Comparison of ENCODE assay signal across 8 cellular contexts in the genomic region with DNA sequence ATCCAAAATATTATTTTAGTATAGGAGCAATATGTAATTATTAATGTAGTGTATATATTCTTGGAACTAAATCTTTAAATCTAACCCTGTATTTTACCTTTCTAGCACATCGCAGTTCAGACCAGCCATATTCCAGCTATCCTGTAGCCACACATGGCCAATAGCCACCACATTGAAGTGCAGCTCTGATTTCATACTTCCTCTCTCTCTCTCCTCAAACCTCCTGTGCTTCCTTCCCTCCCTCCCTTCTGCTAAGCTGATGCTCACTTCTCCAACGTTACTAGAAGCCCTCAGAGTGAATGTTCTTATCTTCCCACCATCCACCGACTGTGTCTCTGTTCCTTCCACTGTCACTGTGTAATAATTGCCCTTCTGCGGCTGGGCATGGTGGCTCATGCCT. TPM values are rescaled to one million over a fixed set of nuclear protein-coding genes. Genes with fewer than 3 reads are reported as not detected.
DNase-seq lines count a peak whose midpoint lies in the region; ATAC-seq and TF ChIP-seq lines count a peak whose summit lies in the region.
"Not testable (repeated sequence)": the region's sequence is repeated elsewhere in the genome, so short reads cannot be mapped to it uniquely, and the experiment has no call there.

No MANE protein-coding gene starts in this region.

- peaks cover 20% of the 10 kb centered on the region for H3K9me3 Mint-ChIP-seq in activated T-helper 1 cell treated with anti-CD3 and anti-CD28 coated beads, Interleukin-12 subunit alpha, Interleukin-12 subunit beta, Interleukin-2, Interleukin-4 antibody, amounts not matched to agents 30 ng/mL and 10 ng/mL and 1 ng/mL, durations not matched to agents 14 hours and 24 hours and 36 hours
- peaks cover 12% of the 10 kb centered on the region for H3K9me3 Mint-ChIP-seq in type B pancreatic cell

- peaks cover 27% of the 10 kb centered on the region for H3K36me3 ChIP-seq in Karpas-422 (ENCODE audit: insufficient read depth, low read length)
- H3K36me3 ChIP-seq in SJCRH30, result peaks cover 17% of the 10 kb centered on the region
- not testable (repeated sequence) for H3K36me3 ChIP-seq in effector memory CD4-positive, alpha-beta T cell (ENCODE audit: control insufficient read depth, insufficient read depth, low read length); left lung; parathyroid adenoma (ENCODE audit: control insufficient read depth, insufficient read depth, low read length)

- H3K4me2 ChIP-seq in Karpas-422 (ENCODE audit: low read depth, low read length, poor library complexity, severe bottlenecking) (peak overlapping the region; percentile 84), parathyroid adenoma (ENCODE audit: low read length) (peak overlapping the region; percentile 66)

- not testable (repeated sequence) for H3K4me3 ChIP-seq in Karpas-422 (ENCODE audit: low read length)
- peak overlapping the region; percentile 84 for H3K4me3 ChIP-seq in SJCRH30
- peak overlapping the region; percentile 87 for H3K4me3 ChIP-seq in effector memory CD4-positive, alpha-beta T cell (ENCODE audit: insufficient read depth, low read depth, low read length, poor library complexity, severe bottlenecking)
- peak overlapping the region in 1 of 2 donors; percentile 70 for H3K4me3 ChIP-seq in left lung
- peak overlapping the region; percentile 93 for H3K4me3 ChIP-seq in parathyroid adenoma (ENCODE audit: low read depth, low read length)

- H3K9ac ChIP-seq in Karpas-422 (ENCODE audit: low read length); parathyroid adenoma: not testable (repeated sequence)

- peak overlapping the region; percentile 51 for H3K4me3 Mint-ChIP-seq in activated T-helper 1 cell treated with anti-CD3 and anti-CD28 coated beads, Interleukin-12 subunit alpha, Interleukin-12 subunit beta, Interleukin-2, Interleukin-4 antibody, amounts not matched to agents 30 ng/mL and 10 ng/mL and 1 ng/mL, durations not matched to agents 14 hours and 24 hours and 36 hours
- H3K4me3 Mint-ChIP-seq in type B pancreatic cell, result peak overlapping the region; percentile 98

- intact Hi-C loops in activated T-helper 1 cell treated with anti-CD3 and anti-CD28 coated beads, Interleukin-12 subunit alpha, Interleukin-12 subunit beta, Interleukin-2, Interleukin-4 antibody, amounts not matched to agents 30 ng/mL and 10 ng/mL and 1 ng/mL, durations not matched to agents 14 hours and 24 hours and 36 hours (cut with micrococcal nuclease), result loop anchor here (10.0 kb wide), 2 partner anchors 442 to 1988 kb away; a partner anchor contains a TSS
- intact Hi-C loops in left lung (cut with DNase I), result not testable (repeated sequence)

- not testable (repeated sequence) for H3K9me2 ChIP-seq in Karpas-422 (replicated peaks; ENCODE audit: insufficient read depth, low read length)

- TF ChIP-seq CTCF in left lung (IDR thresholded peaks at IDR 0.05); parathyroid adenoma (IDR thresholded peaks at IDR 0.05); type B pancreatic cell (conservative IDR thresholded peaks at IDR 0.05): not testable (repeated sequence)

- H3K4me1 ChIP-seq in Karpas-422 (ENCODE audit: low read length) (peaks cover 11% of the 10 kb centered on the region), left lung (peaks cover 8 to 45% of the 10 kb centered on the region in 2 donors), parathyroid adenoma (peaks cover 14% of the 10 kb centered on the region)
- H3K4me1 ChIP-seq in SJCRH30, result not testable (repeated sequence)
- H3K4me1 ChIP-seq in effector memory CD4-positive, alpha-beta T cell (ENCODE audit: control insufficient read depth, insufficient read depth, low read length, poor library complexity, severe bottlenecking), result peaks cover 10% of the 10 kb centered on the region

- H3K9me3 ChIP-seq in Karpas-422 (ENCODE audit: low read length); SJCRH30 (replicated peaks); effector memory CD4-positive, alpha-beta T cell (ENCODE audit: control insufficient read depth, low read length); left lung; parathyroid adenoma (ENCODE audit: control insufficient read depth, low read length): not testable (repeated sequence)

- ATAC-seq in left lung, result peak; percentile 33

- peak; percentile 64 for DNase-seq in DMS79 treated with DMSO at 0.1 percent for 48 hours (lab: John Stamatoyannopoulos, UW)
- not testable (repeated sequence) for DNase-seq in Karpas-422; activated T-helper 1 cell treated with anti-CD3 and anti-CD28 coated beads, Interleukin-12 subunit alpha, Interleukin-12 subunit beta, Interleukin-2, Interleukin-4 antibody, amounts not matched to agents 30 ng/mL and 10 ng/mL and 1 ng/mL, durations not matched to agents 14 hours and 24 hours and 36 hours (ENCODE audit: low spot score); effector memory CD4-positive, alpha-beta T cell; left lung
- peak; percentile 13 to 49 for DNase-seq in SJCRH30
- peak; percentile 20 for DNase-seq in type B pancreatic cell (ENCODE audit: extremely low spot score, unreplicated experiment)

- H2AFZ ChIP-seq in Karpas-422 (ENCODE audit: low read length) (peak overlapping the region; percentile 14), parathyroid adenoma (peak overlapping the region; percentile 77)

- not testable (repeated sequence) for H3K27me3 Mint-ChIP-seq in activated T-helper 1 cell treated with anti-CD3 and anti-CD28 coated beads, Interleukin-12 subunit alpha, Interleukin-12 subunit beta, Interleukin-2, Interleukin-4 antibody, amounts not matched to agents 30 ng/mL and 10 ng/mL and 1 ng/mL, durations not matched to agents 14 hours and 24 hours and 36 hours (ENCODE audit: insufficient read depth); type B pancreatic cell

- H3K79me2 ChIP-seq in Karpas-422 (ENCODE audit: low read length), result peaks cover 43% of the 10 kb centered on the region
- not testable (repeated sequence) for H3K79me2 ChIP-seq in parathyroid adenoma

- peak overlapping the region; percentile 71 for H3K27ac Mint-ChIP-seq in activated T-helper 1 cell treated with anti-CD3 and anti-CD28 coated beads, Interleukin-12 subunit alpha, Interleukin-12 subunit beta, Interleukin-2, Interleukin-4 antibody, amounts not matched to agents 30 ng/mL and 10 ng/mL and 1 ng/mL, durations not matched to agents 14 hours and 24 hours and 36 hours
- peak overlapping the region; percentile 96 for H3K27ac Mint-ChIP-seq in type B pancreatic cell

- H3K27ac ChIP-seq in Karpas-422 (ENCODE audit: low read length) (peak overlapping the region; percentile 19; the same call in 1 of the 2 replicates), SJCRH30 (peak overlapping the region; percentile 83), left lung (peak overlapping the region; percentile 21 to 88), parathyroid adenoma (peak overlapping the region; percentile 73)
- H3K27ac ChIP-seq in effector memory CD4-positive, alpha-beta T cell (ENCODE audit: insufficient read depth, low read length, poor library complexity, severe bottlenecking), result peak overlapping the region; percentile 70

- not testable (repeated sequence) for H3K27me3 ChIP-seq in Karpas-422 (ENCODE audit: low read length); SJCRH30; effector memory CD4-positive, alpha-beta T cell (replicated peaks; ENCODE audit: control insufficient read depth, insufficient read depth, low read length, poor library complexity, severe bottlenecking); left lung; parathyroid adenoma (ENCODE audit: control insufficient read depth, insufficient read depth, low read length)

- H3K4me1 Mint-ChIP-seq in activated T-helper 1 cell treated with anti-CD3 and anti-CD28 coated beads, Interleukin-12 subunit alpha, Interleukin-12 subunit beta, Interleukin-2, Interleukin-4 antibody, amounts not matched to agents 30 ng/mL and 10 ng/mL and 1 ng/mL, durations not matched to agents 14 hours and 24 hours and 36 hours (ENCODE audit: low read depth), result peaks cover 29% of the 10 kb centered on the region
- peaks cover 23% of the 10 kb centered on the region for H3K4me1 Mint-ChIP-seq in type B pancreatic cell (ENCODE audit: unreplicated experiment)

- not testable (repeated sequence) for H4K20me1 ChIP-seq in Karpas-422 (ENCODE audit: insufficient read depth, low read depth, low read length)

- peaks cover 25% of the 10 kb centered on the region for H3K36me3 Mint-ChIP-seq in activated T-helper 1 cell treated with anti-CD3 and anti-CD28 coated beads, Interleukin-12 subunit alpha, Interleukin-12 subunit beta, Interleukin-2, Interleukin-4 antibody, amounts not matched to agents 30 ng/mL and 10 ng/mL and 1 ng/mL, durations not matched to agents 14 hours and 24 hours and 36 hours (ENCODE audit: low read depth)
- peaks cover 29% of the 10 kb centered on the region for H3K36me3 Mint-ChIP-seq in type B pancreatic cell

RNA-seq across cellular contexts. Expression of a gene that starts 0.5 kb away (rescaled TPM):
- total RNA-seq in Karpas-422 (2014; rRNA removed; shearing (Covaris generic); ENCODE audit: low replicate concordance), result 20.0 and 28.8 TPM in 2 replicates
- 6.7 and 9.3 TPM in 2 replicates for total RNA-seq in SJCRH30 (2014; rRNA removed; shearing (Covaris generic))
- total RNA-seq in activated T-helper 1 cell treated with anti-CD3 and anti-CD28 coated beads, Interleukin-12 subunit alpha, Interleukin-12 subunit beta, Interleukin-2, Interleukin-4 antibody, amounts not matched to agents 30 ng/mL and 10 ng/mL and 1 ng/mL, durations not matched to agents 14 hours and 24 hours and 36 hours, result 6.7 and 8.7 TPM in 2 replicates
- total RNA-seq in left lung (10 to 100 TPM; 17.0 to 31.2 TPM), type B pancreatic cell (ENCODE audit: low replicate concordance) (22.9 and 31.6 TPM in 2 replicates)

RNA-seq across cellular contexts. Expression of a gene that starts 16.2 kb away (rescaled TPM):
- 6.8 and 19.0 TPM in 2 replicates for total RNA-seq in Karpas-422 (2014; rRNA removed; shearing (Covaris generic); ENCODE audit: low replicate concordance)
- total RNA-seq in SJCRH30 (2014; rRNA removed; shearing (Covaris generic)), result 7.1 and 9.8 TPM in 2 replicates
- 3.1 TPM in 2 replicates for total RNA-seq in activated T-helper 1 cell treated with anti-CD3 and anti-CD28 coated beads, Interleukin-12 subunit alpha, Interleukin-12 subunit beta, Interleukin-2, Interleukin-4 antibody, amounts not matched to agents 30 ng/mL and 10 ng/mL and 1 ng/mL, durations not matched to agents 14 hours and 24 hours and 36 hours
- 10 to 100 TPM; 13.3 to 18.4 TPM for total RNA-seq in left lung
- 18.8 and 24.4 TPM in 2 replicates for total RNA-seq in type B pancreatic cell (ENCODE audit: low replicate concordance)

Comparison
In these comparisons a context has a peak if more than half of its experiments do, and no peak if none do; other contexts are left out.
1. H3K27ac ChIP-seq: peak in every context shown above with its lines; median percentile 83 in SJCRH30; 73 in parathyroid adenoma; 70 in effector memory CD4-positive, alpha-beta T cell; 54 in left lung; 19 in Karpas-422.